ENCODE assay signal across 18 cellular contexts in genomic region chr11:95586681-95587080, GRCh38.
"Had no signal": no experiment of that assay in that cellular context is flagged by ENCODE, and none has a peak within 500 bp of the region (broad histone marks: within the 10 kb centered on the region; RNA-seq: fewer than 3 reads in every experiment).

No MANE protein-coding gene starts in this region.

- H3K27ac ChIP-seq: body of pancreas, gastrocnemius medialis, thyroid gland, uterus had no signal

- H3K36me3 ChIP-seq: gastrocnemius medialis, thyroid gland, uterus had no signal

- H3K27me3 ChIP-seq: body of pancreas, gastrocnemius medialis, thyroid gland, uterus had no signal

- H3K4me1 ChIP-seq: body of pancreas, gastrocnemius medialis, uterus had no signal

- ATAC-seq: activated T-cell treated with anti-CD3 and anti-CD28 coated beads, Interleukin-2, amount 50 U/mL, for 72 hours; body of pancreas; gastrocnemius medialis had no signal

- H3K9me3 ChIP-seq: body of pancreas, gastrocnemius medialis, thyroid gland, uterus had no signal

- DNase-seq: activated CD4-positive, alpha-beta T cell treated with anti-CD3 and anti-CD28 coated beads, Interleukin-2, amount 50 U/mL, for 4 hours; activated gamma-delta T cell treated with Interleukin-2 at 50 U/mL for 16 hours; activated naive CD8-positive, alpha-beta T cell treated with anti-CD3 and anti-CD28 coated beads, Interleukin-2, amount 10 ng/mL, durations not matched to agents 7 days and 5 days; activated T-cell treated with anti-CD3 and anti-CD28 coated beads, Interleukin-2, amount 50 U/mL, for 72 hours; amygdala; body of pancreas; central memory CD4-positive, alpha-beta T cell; cortex of kidney; gastrocnemius medialis; head of caudate nucleus; naive B cell; posterior cingulate gyrus; retina; stimulated activated CD4-positive, alpha-beta T cell treated with anti-CD3 and anti-CD28 coated beads, Interleukin-2, amount 100 ng/mL, for 24 hours; stimulated activated naive CD4-positive, alpha-beta T cell treated with Interleukin-2 at 50 U/mL for 16 hours; thyroid gland; uterus had no signal

- H3K4me3 ChIP-seq: body of pancreas, gastrocnemius medialis, lung, thyroid gland, uterus had no signal
